ENCODE assay signal across 22 cellular contexts in the genomic region with DNA sequence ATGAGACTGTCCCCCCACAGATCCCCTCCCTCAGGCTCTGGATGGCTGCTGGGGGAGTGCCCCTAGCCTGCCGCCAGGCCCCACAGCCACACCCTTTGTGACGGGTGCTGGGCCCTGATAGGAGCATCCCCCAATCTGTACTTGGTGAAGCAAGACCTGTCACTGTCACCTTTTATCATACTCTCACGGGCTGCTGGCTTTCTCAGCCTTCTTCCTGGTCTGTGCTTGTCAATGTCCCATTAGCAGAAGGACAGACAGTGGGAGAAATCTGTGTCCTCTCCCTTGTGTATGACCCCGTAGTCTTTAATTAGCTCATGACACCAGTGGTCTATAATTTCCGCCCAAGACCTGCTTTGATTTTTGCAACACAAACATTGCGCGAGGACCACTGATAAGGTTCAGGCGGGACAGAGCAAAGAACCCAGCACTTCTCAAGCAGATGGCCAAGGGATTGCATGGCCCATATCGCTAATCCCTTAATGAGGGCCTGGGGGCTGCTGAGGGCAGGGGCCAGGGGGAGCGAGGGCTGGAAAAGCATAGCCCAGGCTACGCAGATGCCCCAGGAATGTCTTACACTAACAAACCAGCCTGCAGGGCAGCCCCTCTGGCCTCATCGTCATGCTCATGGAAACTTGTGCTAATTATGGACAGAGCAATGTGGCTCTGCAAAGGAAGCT.
DNase-seq lines count a peak whose midpoint lies in the region; ATAC-seq, FAIRE-seq and TF ChIP-seq lines count a peak whose summit lies in the region.
"Had no signal": no experiment of that assay in that cellular context is flagged by ENCODE, and none has a peak within 500 bp of the region (broad histone marks: within the 10 kb centered on the region; RNA-seq: fewer than 3 reads in every experiment).

No MANE protein-coding gene starts in this region.

- no peak overlapping the region for H3K18ac ChIP-seq in mesenchymal stem cell (ENCODE audit: low read depth in 1 of 2, low read length in 2 of 2)

- no peaks in the 10 kb centered on the region for H3K4me1 Mint-ChIP-seq in natural killer cell treated with Interleukin-12 subunit alpha and Interleukin-12 subunit beta and Interleukin-15 and Interleukin-18, amount 100 ng/mL, for 72 hours (ENCODE audit: low read depth in 2 of 2)
- H3K4me1 Mint-ChIP-seq in natural killer cell = no peaks in the 10 kb centered on the region
- H3K4me1 Mint-ChIP-seq in stimulated activated memory B cell treated with anti-CD40 and anti-IgM and Interleukin-4, amounts not matched to agents 10 μg/mL and 1 μg/mL and 100 μg/mL, for 72 hours = no peaks in the 10 kb centered on the region
- H3K4me1 Mint-ChIP-seq: activated CD4-positive, alpha-beta T cell treated with anti-CD3 and anti-CD28 coated beads, Interleukin-2, amount 10 ng/mL, durations not matched to agents 7 days and 5 days; central memory CD8-positive, alpha-beta T cell had no signal

- H3K36me3 ChIP-seq in mesenchymal stem cell (ENCODE audit: control insufficient read depth in 1 of 2, insufficient read depth in 2 of 2, low read depth in 1 of 2, low read length in 2 of 2) = no peaks in the 10 kb centered on the region
- H3K36me3 ChIP-seq: gastroesophageal sphincter had no signal

- no peak for TF ChIP-seq CTCF in natural killer cell (IDR thresholded peaks at IDR 0.05)

- H3K27me3 ChIP-seq in mesenchymal stem cell (ENCODE audit: control insufficient read depth in 1 of 2, insufficient read depth in 1 of 2, low read length in 2 of 2) = peaks cover 2 to 28% of the 10 kb centered on the region in 2 experiments
- H3K27me3 ChIP-seq: gastroesophageal sphincter had no signal

- no peak overlapping the region for H2BK15ac ChIP-seq in mesenchymal stem cell (ENCODE audit: low read depth, poor library complexity, severe bottlenecking)

- H2BK5ac ChIP-seq in mesenchymal stem cell (ENCODE audit: low read depth, low read length, poor library complexity, severe bottlenecking) = no peak overlapping the region

- FAIRE-seq in urothelium cell line (lab: Jason Lieb, UNC) = peak; percentile 46
- FAIRE-seq: G401.6, HTR-8/SVneo had no signal

- intact Hi-C loops in natural killer cell (cut with micrococcal nuclease) = no loop called here

- H3K9me3 ChIP-seq in mesenchymal stem cell (ENCODE audit: control insufficient read depth, low read length) = no peaks in the 10 kb centered on the region
- H3K9me3 ChIP-seq: gastroesophageal sphincter had no signal

- no peak overlapping the region for H3K4me2 ChIP-seq in mesenchymal stem cell (ENCODE audit: low read length, poor library complexity, severe bottlenecking)

- H4K91ac ChIP-seq in mesenchymal stem cell (ENCODE audit: low read length) = no peak overlapping the region

- H2BK120ac ChIP-seq in mesenchymal stem cell (ENCODE audit: low read depth, low read length) = no peak overlapping the region

- no peaks in the 10 kb centered on the region for H3K4me1 ChIP-seq in mesenchymal stem cell (ENCODE audit: control insufficient read depth, insufficient read depth, low read depth, low read length)

- H3K36me3 Mint-ChIP-seq in natural killer cell treated with Interleukin-12 subunit alpha and Interleukin-12 subunit beta and Interleukin-15 and Interleukin-18, amount 100 ng/mL, for 72 hours = no peaks in the 10 kb centered on the region
- H3K36me3 Mint-ChIP-seq in natural killer cell = no peaks in the 10 kb centered on the region
- no peaks in the 10 kb centered on the region for H3K36me3 Mint-ChIP-seq in stimulated activated memory B cell treated with anti-CD40 and anti-IgM and Interleukin-4, amounts not matched to agents 10 μg/mL and 1 μg/mL and 100 μg/mL, for 72 hours

- no peak overlapping the region for H3K14ac ChIP-seq in mesenchymal stem cell (ENCODE audit: low read length in 2 of 2)

- H2AFZ ChIP-seq in mesenchymal stem cell (ENCODE audit: low read depth, low read length) = no peak overlapping the region

- no peak overlapping the region for H3K27ac Mint-ChIP-seq in natural killer cell treated with Interleukin-12 subunit alpha and Interleukin-12 subunit beta and Interleukin-15 and Interleukin-18, amount 100 ng/mL, for 72 hours
- no peak overlapping the region for H3K27ac Mint-ChIP-seq in natural killer cell
- no peak overlapping the region for H3K27ac Mint-ChIP-seq in stimulated activated memory B cell treated with anti-CD40 and anti-IgM and Interleukin-4, amounts not matched to agents 10 μg/mL and 1 μg/mL and 100 μg/mL, for 72 hours
- H3K27ac Mint-ChIP-seq: activated CD4-positive, alpha-beta T cell treated with anti-CD3 and anti-CD28 coated beads, Interleukin-2, amount 10 ng/mL, durations not matched to agents 7 days and 5 days had no signal

- no peak overlapping the region for H3K4me3 ChIP-seq in mesenchymal stem cell (ENCODE audit: insufficient read depth in 1 of 2, low read depth in 1 of 2, low read length in 2 of 2)
- H3K4me3 ChIP-seq: gastroesophageal sphincter had no signal

- no peak overlapping the region for H3K27ac ChIP-seq in mesenchymal stem cell (ENCODE audit: low read length, poor library complexity, severe bottlenecking)
- H3K27ac ChIP-seq: gastroesophageal sphincter had no signal

- no peaks in the 10 kb centered on the region for H3K27me3 Mint-ChIP-seq in natural killer cell treated with Interleukin-12 subunit alpha and Interleukin-12 subunit beta and Interleukin-15 and Interleukin-18, amount 100 ng/mL, for 72 hours
- no peaks in the 10 kb centered on the region for H3K27me3 Mint-ChIP-seq in natural killer cell (ENCODE audit: low read depth in 2 of 2)
- H3K27me3 Mint-ChIP-seq in stimulated activated memory B cell treated with anti-CD40 and anti-IgM and Interleukin-4, amounts not matched to agents 10 μg/mL and 1 μg/mL and 100 μg/mL, for 72 hours = peaks cover 2% of the 10 kb centered on the region
- H3K27me3 Mint-ChIP-seq: activated CD4-positive, alpha-beta T cell treated with anti-CD3 and anti-CD28 coated beads, Interleukin-2, amount 10 ng/mL, durations not matched to agents 7 days and 5 days; central memory CD8-positive, alpha-beta T cell had no signal

- no peak overlapping the region for H2BK12ac ChIP-seq in mesenchymal stem cell (ENCODE audit: low read length in 2 of 2)

- DNase-seq in natural killer cell treated with Interleukin-12 subunit alpha and Interleukin-12 subunit beta and Interleukin-15 and Interleukin-18, amount 100 ng/mL, for 72 hours (ENCODE audit: low spot score) = peak; percentile 15
- DNase-seq in natural killer cell (no peak), ecto neural progenitor cell (ENCODE audit: low spot score) (peak; percentile 59), mesenchymal stem cell (peak; percentile 38), urothelium cell line (ENCODE audit: low spot score) (no peak), germinal center (ENCODE audit: low spot score) (no peak), NCI-H2107 treated with DMSO at 0.1 percent for 48 hours (lab: John Stamatoyannopoulos, UW; ENCODE audit: unreplicated experiment) (no peak)
- DNase-seq: ACHN; activated CD4-positive, alpha-beta T cell treated with anti-CD3 and anti-CD28 coated beads, Interleukin-2, amount 10 ng/mL, durations not matched to agents 7 days and 5 days; C1 segment of cervical spinal cord; effector CD8-positive, alpha-beta T cell; Kasumi-1; left colon; NCI-H1105 treated with DMSO at 0.1 percent for 48 hours; NCI-H526; SHP77 treated with DMSO at 0.1 percent for 48 hours had no signal

- H3K4me3 Mint-ChIP-seq in natural killer cell treated with Interleukin-12 subunit alpha and Interleukin-12 subunit beta and Interleukin-15 and Interleukin-18, amount 100 ng/mL, for 72 hours = no peak overlapping the region
- no peak overlapping the region for H3K4me3 Mint-ChIP-seq in natural killer cell
- no peak overlapping the region for H3K4me3 Mint-ChIP-seq in stimulated activated memory B cell treated with anti-CD40 and anti-IgM and Interleukin-4, amounts not matched to agents 10 μg/mL and 1 μg/mL and 100 μg/mL, for 72 hours
- H3K4me3 Mint-ChIP-seq: activated CD4-positive, alpha-beta T cell treated with anti-CD3 and anti-CD28 coated beads, Interleukin-2, amount 10 ng/mL, durations not matched to agents 7 days and 5 days; central memory CD8-positive, alpha-beta T cell had no signal

- H3K9ac ChIP-seq in mesenchymal stem cell (ENCODE audit: low read length) = no peak overlapping the region

- ATAC-seq in natural killer cell treated with Interleukin-12 subunit alpha and Interleukin-12 subunit beta and Interleukin-15 and Interleukin-18, amount 100 ng/mL, for 72 hours = no peak
- ATAC-seq in natural killer cell = no peak
- no peak for ATAC-seq in stimulated activated memory B cell treated with anti-CD40 and anti-IgM and Interleukin-4, amounts not matched to agents 10 μg/mL and 1 μg/mL and 100 μg/mL, for 72 hours
- ATAC-seq: esophagus mucosa, gastroesophageal sphincter, left colon had no signal

- no peaks in the 10 kb centered on the region for H3K9me3 Mint-ChIP-seq in natural killer cell treated with Interleukin-12 subunit alpha and Interleukin-12 subunit beta and Interleukin-15 and Interleukin-18, amount 100 ng/mL, for 72 hours
- no peaks in the 10 kb centered on the region for H3K9me3 Mint-ChIP-seq in natural killer cell
- no peaks in the 10 kb centered on the region for H3K9me3 Mint-ChIP-seq in stimulated activated memory B cell treated with anti-CD40 and anti-IgM and Interleukin-4, amounts not matched to agents 10 μg/mL and 1 μg/mL and 100 μg/mL, for 72 hours
- H3K9me3 Mint-ChIP-seq: activated CD4-positive, alpha-beta T cell treated with anti-CD3 and anti-CD28 coated beads, Interleukin-2, amount 10 ng/mL, durations not matched to agents 7 days and 5 days; central memory CD8-positive, alpha-beta T cell had no signal

- H3K23ac ChIP-seq in mesenchymal stem cell (ENCODE audit: low read length in 2 of 2) = no peak overlapping the region

- no peak overlapping the region for H3K4ac ChIP-seq in mesenchymal stem cell (ENCODE audit: low read depth in 1 of 2, low read length in 2 of 2)

- H4K8ac ChIP-seq in mesenchymal stem cell (ENCODE audit: low read length) = no peak overlapping the region

- no peaks in the 10 kb centered on the region for H3K79me1 ChIP-seq in mesenchymal stem cell (replicated peaks; ENCODE audit: low read length, poor library complexity, severe bottlenecking)

- no peak overlapping the region for H2AK5ac ChIP-seq in mesenchymal stem cell (ENCODE audit: low read length, severe bottlenecking)

- WGBS in mesenchymal stem cell = 5% methylated on average over 10 of the region's 12 CpGs

Comparison
In these comparisons a context has a peak if more than half of its experiments do, and no peak if none do; other contexts are left out.
1. DNase-seq: peak in natural killer cell treated with Interleukin-12 subunit alpha and Interleukin-12 subunit beta and Interleukin-15 and Interleukin-18, amount 100 ng/mL, for 72 hours (single experiment), ecto neural progenitor cell (single experiment) and mesenchymal stem cell (single experiment); none in natural killer cell (single experiment), urothelium cell line (single experiment), germinal center (single experiment) and NCI-H2107 treated with DMSO at 0.1 percent for 48 hours (single experiment).